In the genomic region with DNA sequence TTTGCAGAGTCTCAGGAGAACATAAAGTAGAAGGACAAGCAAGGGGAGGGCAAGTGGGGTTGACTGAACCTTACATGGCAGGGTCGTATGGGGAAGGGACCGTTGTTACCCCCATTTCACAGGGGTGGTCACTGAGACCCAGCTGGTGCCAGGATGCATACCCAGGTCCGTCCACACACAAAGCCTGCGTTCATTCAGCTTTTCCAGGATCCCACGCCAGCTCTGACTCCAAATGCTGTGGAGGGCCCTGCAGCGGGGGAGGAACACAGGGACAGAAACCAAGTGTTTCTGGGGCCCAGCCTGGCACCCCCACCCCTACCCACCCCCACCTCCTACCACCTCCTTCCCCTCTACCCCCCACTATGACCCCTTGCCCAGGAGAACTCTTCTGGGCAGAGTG, we compare ENCODE assay signal across 27 cellular contexts. TPM values are rescaled to one million over a fixed set of nuclear protein-coding genes. Genes with fewer than 3 reads are reported as not detected.
A peak's percentile ranks its signal among the peaks of the same experiment; 100 is the strongest.
DNase-seq lines count a peak whose midpoint lies in the region; ATAC-seq, FAIRE-seq and TF ChIP-seq lines count a peak whose summit lies in the region.
"Had no signal": no experiment of that assay in that cellular context is flagged by ENCODE, and none has a peak within 500 bp of the region (broad histone marks: within the 10 kb centered on the region; RNA-seq: fewer than 3 reads in every experiment).

No MANE protein-coding gene starts in this region.

- POLR2A ChIA-PET in HepG2 (lab: Yijun Ruan, JAX) = no interaction called here

- peak; percentile 33 for ATAC-seq in HepG2
- ATAC-seq in right lobe of liver = no peak
- no peak for ATAC-seq in GM21360 (IDR thresholded peaks at IDR 0.05; ENCODE audit: unreplicated experiment)

- intact Hi-C loops in HepG2 (cut with micrococcal nuclease; ENCODE audit: unreplicated experiment) (no loop called here), right lobe of liver (cut with DNase I) (no loop called here), testis (cut with DNase I; ENCODE audit: low total_unique reads) (no loop called here)

- peak overlapping the region; percentile 60 for H3K4me2 ChIP-seq in HepG2 (ENCODE audit: low read depth, low read length)
- H3K4me2 ChIP-seq: BLaER1 had no signal

- H3K36me3 Mint-ChIP-seq in chondrocyte (ENCODE audit: low read depth) = no peaks in the 10 kb centered on the region
- H3K36me3 Mint-ChIP-seq: CD14-positive monocyte; CD4-positive, alpha-beta memory T cell; CD4-positive, CD25-positive, alpha-beta regulatory T cell; CD8-positive, alpha-beta memory T cell had no signal

- no peak overlapping the region for H2AFZ ChIP-seq in HepG2 (ENCODE audit: low read length)

- FAIRE-seq in HepG2 (lab: Jason Lieb, UNC) = no peak
- FAIRE-seq: A204.1, G401.6, GM12891, GM19239 had no signal

- no peak overlapping the region for H3K27ac Mint-ChIP-seq in chondrocyte (ENCODE audit: unreplicated experiment)
- H3K27ac Mint-ChIP-seq: CD14-positive monocyte; CD4-positive, alpha-beta memory T cell; CD4-positive, CD25-positive, alpha-beta regulatory T cell; CD8-positive, alpha-beta memory T cell had no signal

- no TSS peak for BruUV-seq in HepG2 (replicated peaks; lab: Mats Ljungman, UMichigan)

- peak overlapping the region; percentile 35 for H3K27ac ChIP-seq in HepG2 (ENCODE audit: extremely low read length, insufficient read depth, low read length)
- H3K27ac ChIP-seq in right lobe of liver = no peak overlapping the region
- H3K27ac ChIP-seq in VCaP = peak overlapping the region; percentile 35; the same call in 1 of the 2 replicates
- peak overlapping the region in 1 of 2 donors; percentile 65 for H3K27ac ChIP-seq in testis
- H3K27ac ChIP-seq: BLaER1 had no signal

- WGBS in HepG2 (ENCODE audit: low lambda C conversion rate) = 0% methylated on average over 2 of the region's 6 CpGs
- 80% methylated on average over 1 of the region's 6 CpGs for WGBS in right lobe of liver (ENCODE audit: insufficient coverage, low coverage, low lambda C conversion rate, missing lambda C conversion rate)
- WGBS in testis, 2 donors = 59 to 71% methylated on average over 5 to 6 of the region's 6 CpGs

- H3K9me3 ChIP-seq in HepG2 (ENCODE audit: low read length) (no peaks in the 10 kb centered on the region), right lobe of liver (no peaks in the 10 kb centered on the region), testis (no peaks in the 10 kb centered on the region)
- H3K9me3 ChIP-seq: BE2C, BLaER1 had no signal

- H4K20me1 ChIP-seq in HepG2 (ENCODE audit: insufficient read depth, low read length) = no peaks in the 10 kb centered on the region
- H4K20me1 ChIP-seq: BLaER1 had no signal

- CTCF ChIA-PET in HepG2 (lab: Yijun Ruan, JAX; ENCODE audit: low intra/inter-chr PET ratio, low total read pairs) = no interaction called here

- no peaks in the 10 kb centered on the region for H3K36me3 ChIP-seq in HepG2 (replicated peaks in 1 of 2; ENCODE audit: control insufficient read depth in 1 of 2, insufficient read depth in 2 of 2, low read length in 2 of 2)
- H3K36me3 ChIP-seq in right lobe of liver = no peaks in the 10 kb centered on the region
- H3K36me3 ChIP-seq in testis (ENCODE audit: low read depth, missing control alignments) = no peaks in the 10 kb centered on the region
- H3K36me3 ChIP-seq: BE2C, BLaER1 had no signal

- TF ChIP-seq EP300 in HepG2 (IDR thresholded peaks at IDR 0.05; ENCODE audit: low read depth in 2 of 2, low read length in 2 of 2) (no peak), HepG2 (CRISPR knock-in tag; IDR thresholded peaks at IDR 0.05; ENCODE audit: borderline replicate concordance) (no peak)

- TF ChIP-seq CTCF in HepG2 (CRISPR knock-in tag; IDR thresholded peaks at IDR 0.05) = no peak
- no peak for TF ChIP-seq CTCF in right lobe of liver (IDR thresholded peaks at IDR 0.05)
- TF ChIP-seq CTCF in VCaP (conservative IDR thresholded peaks at IDR 0.05) = no peak
- TF ChIP-seq CTCF in chondrocyte (IDR thresholded peaks at IDR 0.05) = no peak
- TF ChIP-seq CTCF in testis (IDR thresholded peaks at IDR 0.05) = no peak

- no peak for TF ChIP-seq RAD21 in HepG2 (CRISPR knock-in tag; IDR thresholded peaks at IDR 0.05)

- H3K27me3 ChIP-seq in HepG2 (ENCODE audit: control insufficient read depth in 1 of 2, insufficient read depth in 2 of 2, low read length in 2 of 2) (peaks cover 0 to 16% of the 10 kb centered on the region in 2 experiments; a peak in 3 of 5 replicates), right lobe of liver (no peaks in the 10 kb centered on the region), testis (no peaks in the 10 kb centered on the region)
- H3K27me3 ChIP-seq: BE2C, BLaER1 had no signal

- no peaks in the 10 kb centered on the region for H3K9me3 Mint-ChIP-seq in chondrocyte (ENCODE audit: low read depth)

- H3K9ac ChIP-seq in HepG2 (ENCODE audit: insufficient read depth, low read depth, low read length) = no peak overlapping the region
- H3K9ac ChIP-seq: BLaER1 had no signal

- no peaks in the 10 kb centered on the region for H3K79me2 ChIP-seq in HepG2 (ENCODE audit: insufficient read depth, low read length)

- H3K4me3 Mint-ChIP-seq in chondrocyte (ENCODE audit: unreplicated experiment) = no peak overlapping the region
- H3K4me3 Mint-ChIP-seq: CD14-positive monocyte; CD4-positive, alpha-beta memory T cell; CD4-positive, CD25-positive, alpha-beta regulatory T cell; CD8-positive, alpha-beta memory T cell had no signal

- H3K4me1 ChIP-seq in HepG2 (ENCODE audit: insufficient read depth, low read length) (peaks cover 46% of the 10 kb centered on the region), right lobe of liver (no peaks in the 10 kb centered on the region), testis (peaks cover 12% of the 10 kb centered on the region)
- H3K4me1 ChIP-seq: BLaER1 had no signal

- no peaks in the 10 kb centered on the region for H3K4me1 Mint-ChIP-seq in chondrocyte (ENCODE audit: low read depth)

- H3K4me3 ChIP-seq in HepG2 (replicated peaks in 1 of 3; ENCODE audit: insufficient read depth in 1 of 3, low read depth in 2 of 3, low read length in 3 of 3) (0 out of 6 replicates have a peak overlapping the region, but pooled peaks of 1 of the 3 experiments have one; percentile 16), right lobe of liver (no peak overlapping the region), testis (no peak overlapping the region)
- H3K4me3 ChIP-seq: BLaER1 had no signal

- in situ Hi-C loops in HepG2 (cut with HindIII; ENCODE audit: extremely low pct_ligation_motif_present, low pct_unique_long_range_greater_than_20kb) = no loop called here

- DNase-seq in HepG2 (ENCODE audit: low spot score) = no peak
- no peak for DNase-seq in right lobe of liver
- peak; percentile 60 for DNase-seq in chondrocyte (ENCODE audit: low spot score)
- DNase-seq in testis = peak; percentile 61
- no peak for DNase-seq in DMS79 treated with DMSO at 0.1 percent for 48 hours (lab: John Stamatoyannopoulos, UW)
- DNase-seq in NCI-H2171 (lab: John Stamatoyannopoulos, UW) = no peak
- DNase-seq: 8988T; ACHN; C1 segment of cervical spinal cord; CD4-positive, alpha-beta memory T cell; CD4-positive, CD25-positive, alpha-beta regulatory T cell; CD8-positive, alpha-beta memory T cell; COR-L47; DMS 273 treated with DMSO at 0.1 percent for 48 hours; DMS53; DMS79; GF-D8 had no signal

- H3K27me3 Mint-ChIP-seq in chondrocyte (ENCODE audit: low read depth) = peaks cover 57% of the 10 kb centered on the region

- TF ChIP-seq POLR2A in HepG2 (IDR thresholded peaks at IDR 0.05; ENCODE audit: insufficient read depth in 1 of 2, low read depth in 2 of 2, low read length in 2 of 2) (no peak), right lobe of liver (IDR thresholded peaks at IDR 0.05) (no peak), testis (IDR thresholded peaks at IDR 0.05) (no peak)

TF ChIP-seq in HepG2, 621 proteins besides CTCF, POLR2A, EP300 and RAD21 (continues in another document):
- TF ChIP-seq CBX5 (CRISPR knock-in tag; IDR thresholded peaks at IDR 0.05; ENCODE audit: borderline replicate concordance) = no peak

RNA-seq across cellular contexts. Expression of a gene that starts 16.5 kb away (rescaled TPM):
- total RNA-seq in HepG2 (2016; rRNA removed; fragmentation: Illumina TruSeq; extraction: Trizol) (not detected in 2 replicates), right lobe of liver (under 1 TPM in 2 of 6 experiments, not detected in 4; 0.18 to 0.25 TPM), chondrocyte (not detected in 3 replicates), testis (100 to 1,000 TPM in 1 of 2 donors, 10 to 100 TPM in 1; 92.9 to 191 TPM)
- not detected in 2 replicates for total RNA-seq in HepG2 (2016; cell fraction: cytosol; rRNA removed; fragmentation: Illumina TruSeq; extraction: Trizol; ENCODE audit: low read depth)
- not detected in 2 replicates for total RNA-seq in HepG2 (2016; cell fraction: insoluble cytoplasmic fraction; rRNA removed; fragmentation: Illumina TruSeq; extraction: Trizol)
- not detected in 2 replicates for total RNA-seq in HepG2 (2016; cell fraction: membrane; rRNA removed; fragmentation: Illumina TruSeq; extraction: Trizol)
- total RNA-seq in HepG2 (2016; cell fraction: nucleus; rRNA removed; fragmentation: Illumina TruSeq; extraction: Trizol) = not detected in 2 replicates
- polyA plus RNA-seq in HepG2 (2011; rRNA removed) (not detected in 2 replicates), testis (ENCODE audit: insufficient read depth, low read depth, low replicate concordance) (225 TPM)
- not detected in 2 replicates for polyA plus RNA-seq in HepG2 (2011; cell fraction: cytosol; rRNA removed)
- polyA plus RNA-seq in HepG2 (2011; cell fraction: nucleus; rRNA removed) = not detected in 2 replicates
- not detected in 2 replicates for polyA plus RNA-seq in HepG2 (2012)
- not detected in 2 replicates for polyA plus RNA-seq in HepG2 (2016; cell fraction: cytosol; fragmentation: Illumina TruSeq; extraction: Trizol; ENCODE audit: low read depth)
- polyA plus RNA-seq in HepG2 (2016; cell fraction: insoluble cytoplasmic fraction; fragmentation: Illumina TruSeq; extraction: Trizol; ENCODE audit: low read depth) = not detected in 2 replicates
- not detected in 2 replicates for polyA plus RNA-seq in HepG2 (2016; cell fraction: membrane; fragmentation: Illumina TruSeq; extraction: Trizol; ENCODE audit: low read depth)
- polyA plus RNA-seq in HepG2 (2016; cell fraction: nucleus; fragmentation: Illumina TruSeq; extraction: Trizol; ENCODE audit: insufficient read depth, low read depth) = not detected in 2 replicates
- 0.44 TPM in 1 of 2 replicates, not detected in the other for polyA minus RNA-seq in HepG2 (2011; rRNA and poly(A)+ RNA removed; ENCODE audit: low replicate concordance)
- polyA minus RNA-seq in HepG2 (2011; cell fraction: cytosol; rRNA and poly(A)+ RNA removed) = not detected in 2 replicates
- not detected in 2 replicates for polyA minus RNA-seq in HepG2 (2011; cell fraction: nucleus; rRNA and poly(A)+ RNA removed)
- total RNA-seq: CD4-positive, alpha-beta memory T cell; CD4-positive, CD25-positive, alpha-beta regulatory T cell; CD8-positive, alpha-beta memory T cell had no signal
- polyA plus RNA-seq: AG04450; CD14-positive monocyte; CD4-positive, alpha-beta memory T cell; CD8-positive, alpha-beta memory T cell had no signal

Comparison
In these comparisons a context has a peak if more than half of its experiments do, and no peak if none do; other contexts are left out.
1. H3K27ac ChIP-seq: peak in HepG2 (single experiment) and VCaP (single experiment); none in right lobe of liver (0 of 3).
2. DNase-seq: peak in chondrocyte (single experiment) and testis (single experiment); none in HepG2 (single experiment), right lobe of liver (0 of 3), DMS79 treated with DMSO at 0.1 percent for 48 hours (single experiment) and NCI-H2171 (single experiment).
3. RNA of a gene that starts 16.5 kb away (total RNA-seq): 92.9 to 191 TPM in testis; 0.18 to 0.25 TPM in right lobe of liver, not detected in HepG2 and not detected in chondrocyte; every median in the first group is over 10 times any median in the second.